Comparison of ENCODE assay signal across 33 cellular contexts in genomic region chr5:72888595-72888994, GRCh38.
"Had no signal": no experiment of that assay in that cellular context is flagged by ENCODE, and none has a peak within 500 bp of the region (broad histone marks: within the 10 kb centered on the region; RNA-seq: fewer than 3 reads in every experiment).

No MANE protein-coding gene starts in this region.

- H3K9ac ChIP-seq: KMS-11, SK-N-SH had no signal

- H3K4me1 ChIP-seq: body of pancreas, breast epithelium, Peyer's patch, SJSA1 had no signal

- H3K27ac ChIP-seq: adrenal gland, body of pancreas, breast epithelium, KMS-11, Peyer's patch, SJSA1 had no signal

- H3K4me2 ChIP-seq: KMS-11, SK-N-SH had no signal

- FAIRE-seq: astrocyte, TTC549 had no signal

- ATAC-seq: activated CD4-positive, alpha-beta T cell treated with anti-CD3 and anti-CD28 coated beads for 36 hours; activated CD4-positive, CD25-positive, alpha-beta regulatory T cell treated with anti-CD3 and anti-CD28 coated beads, Interleukin-2, amount 50 U/mL, for 24 hours; activated CD8-positive, alpha-beta T cell treated with anti-CD3 and anti-CD28 coated beads, Interleukin-2, amount 10 ng/mL, durations not matched to agents 7 days and 5 days; activated naive CD4-positive, alpha-beta T cell treated with anti-CD3 and anti-CD28 coated beads, Interleukin-2, amount 50 U/mL, for 72 hours; body of pancreas; PC-3 had no signal

- H3K4me3 ChIP-seq: adrenal gland, body of pancreas, breast epithelium, Peyer's patch, SJSA1 had no signal

- H3K27me3 ChIP-seq: adrenal gland, body of pancreas, breast epithelium, Peyer's patch, SJSA1 had no signal

- H3K27ac Mint-ChIP-seq: activated CD4-positive, alpha-beta T cell treated with anti-CD3 and anti-CD28 coated beads, Interleukin-2, amount 10 ng/mL, durations not matched to agents 7 days and 5 days; activated CD8-positive, alpha-beta T cell treated with anti-CD3 and anti-CD28 coated beads, Interleukin-2, amount 10 ng/mL, durations not matched to agents 7 days and 5 days; activated T-helper 2 cell treated with anti-CD3 and anti-CD28 coated beads, Interferon-gamma antibody, Interleukin-2, Interleukin-4, amounts not matched to agents 10 μg/mL and 5 μg/mL and 100 μg/mL, durations not matched to agents 14 hours and 24 hours and 36 hours; T-helper 1 cell treated with Interleukin-12 subunit alpha and Interleukin-12 subunit beta and Interleukin-4 antibody, amounts not matched to agents 30 μg/mL and 1 μg/mL, for 36 hours; T-helper 2 cell treated with Interferon-gamma antibody and Interleukin-4, amounts not matched to agents 5 μg/mL and 100 μg/mL, for 36 hours had no signal

- H3K27me3 Mint-ChIP-seq: activated CD4-positive, alpha-beta T cell treated with anti-CD3 and anti-CD28 coated beads for 36 hours; activated CD4-positive, alpha-beta T cell treated with anti-CD3 and anti-CD28 coated beads, Interleukin-2, amount 10 ng/mL, durations not matched to agents 7 days and 5 days; activated T-cell treated with anti-CD3 and anti-CD28 coated beads, Interleukin-2, amount 50 U/mL, for 24 hours had no signal

- H3K9me3 Mint-ChIP-seq: activated CD4-positive, alpha-beta T cell treated with anti-CD3 and anti-CD28 coated beads, Interleukin-2, amount 10 ng/mL, durations not matched to agents 7 days and 5 days; activated naive CD4-positive, alpha-beta T cell treated with anti-CD3 and anti-CD28 coated beads, Interleukin-2, amount 50 U/mL, for 72 hours; activated T-cell treated with anti-CD3 and anti-CD28 coated beads, Interleukin-2, amount 50 U/mL, for 24 hours; activated T-helper 2 cell treated with anti-CD3 and anti-CD28 coated beads, Interferon-gamma antibody, Interleukin-2, Interleukin-4, amounts not matched to agents 10 μg/mL and 5 μg/mL and 100 μg/mL, durations not matched to agents 14 hours and 24 hours and 36 hours; T-helper 1 cell treated with Interleukin-12 subunit alpha and Interleukin-12 subunit beta and Interleukin-4 antibody, amounts not matched to agents 30 μg/mL and 1 μg/mL, for 36 hours; T-helper 2 cell treated with Interferon-gamma antibody and Interleukin-4, amounts not matched to agents 5 μg/mL and 100 μg/mL, for 36 hours had no signal

- DNase-seq: activated CD4-positive, alpha-beta T cell treated with anti-CD3 and anti-CD28 coated beads for 36 hours; activated CD4-positive, alpha-beta T cell treated with anti-CD3 and anti-CD28 coated beads, Interleukin-2, amount 10 ng/mL, durations not matched to agents 7 days and 5 days; activated CD4-positive, alpha-beta T cell treated with anti-CD3 and anti-CD28 coated beads, Interleukin-2, amount 50 U/mL, for 48 hours; activated CD8-positive, alpha-beta T cell treated with anti-CD3 and anti-CD28 coated beads, Interleukin-2, amount 10 ng/mL, durations not matched to agents 7 days and 5 days; activated gamma-delta T cell; activated naive CD4-positive, alpha-beta T cell treated with Interleukin-2 at 50 U/mL for 16 hours; activated T-cell treated with anti-CD3 and anti-CD28 coated beads, Interleukin-2, amount 50 U/mL, for 24 hours; adrenal gland; body of pancreas; cerebellar nuclear complex; NCI-H1105; NCI-H1417 treated with DMSO at 0.1 percent for 48 hours; NCI-H1930; NCI-H2081 treated with DMSO at 0.1 percent for 48 hours; NCI-H226; NCI-H446 treated with DMSO at 0.1 percent for 48 hours; NCI-H524 treated with DMSO at 0.1 percent for 48 hours; NK-92 treated with Interleukin-12 subunit alpha and Interleukin-12 subunit beta, amount 100 ng/mL, for 24 hours; PC-3; Peyer's patch; RPMI8226; SHP77 treated with DMSO at 0.1 percent for 48 hours; SK-N-SH had no signal

- H3K4me3 Mint-ChIP-seq: activated CD4-positive, alpha-beta T cell treated with anti-CD3 and anti-CD28 coated beads for 36 hours; activated CD4-positive, alpha-beta T cell treated with anti-CD3 and anti-CD28 coated beads, Interleukin-2, amount 10 ng/mL, durations not matched to agents 7 days and 5 days; activated CD8-positive, alpha-beta T cell treated with anti-CD3 and anti-CD28 coated beads, Interleukin-2, amount 10 ng/mL, durations not matched to agents 7 days and 5 days; activated T-cell treated with anti-CD3 and anti-CD28 coated beads, Interleukin-2, amount 50 U/mL, for 24 hours; T-helper 1 cell treated with Interleukin-12 subunit alpha and Interleukin-12 subunit beta and Interleukin-4 antibody, amounts not matched to agents 30 μg/mL and 1 μg/mL, for 36 hours; T-helper 2 cell treated with Interferon-gamma antibody and Interleukin-4, amounts not matched to agents 5 μg/mL and 100 μg/mL, for 36 hours had no signal

- H3K9me3 ChIP-seq: adrenal gland, body of pancreas, breast epithelium, Peyer's patch, SJSA1, SK-N-SH had no signal

- H3K4me1 Mint-ChIP-seq: activated CD4-positive, alpha-beta T cell treated with anti-CD3 and anti-CD28 coated beads for 36 hours; activated CD4-positive, alpha-beta T cell treated with anti-CD3 and anti-CD28 coated beads, Interleukin-2, amount 10 ng/mL, durations not matched to agents 7 days and 5 days had no signal

- H3K9me2 ChIP-seq: SK-N-SH had no signal
